Comparison of ENCODE assay signal across 33 cellular contexts in genomic region chr3:16072420-16073110, GRCh38.
DNase-seq lines count a peak whose midpoint lies in the region; ATAC-seq and TF ChIP-seq lines count a peak whose summit lies in the region.
"Had no signal": no experiment of that assay in that cellular context is flagged by ENCODE, and none has a peak within 500 bp of the region (broad histone marks: within the 10 kb centered on the region; RNA-seq: fewer than 3 reads in every experiment).

No MANE protein-coding gene starts in this region.

- DNase-seq in IMR-90 (peak; percentile 82), brain microvascular endothelial cell (no peak), iris pigment epithelial cell (ENCODE audit: low read depth) (peak; percentile 70), G401 (ENCODE audit: low spot score) (no peak), NCI-H1105 (lab: John Stamatoyannopoulos, UW) (no peak)
- no peak for DNase-seq in activated naive CD4-positive, alpha-beta T cell treated with anti-CD3 and anti-CD28 coated beads for 36 hours
- DNase-seq: ACHN; activated CD4-positive, alpha-beta T cell treated with anti-CD3 and anti-CD28 coated beads, Interleukin-2, amount 50 U/mL, for 4 hours; activated naive CD8-positive, alpha-beta T cell treated with anti-CD3 and anti-CD28 coated beads, Interleukin-2, amount 50 U/mL, for 24 hours; activated T-cell treated with anti-CD3 and anti-CD28 coated beads, Interleukin-2, amount 50 U/mL, for 48 hours; BE2C; CD8-positive, alpha-beta T cell; dermis blood vessel endothelial cell; endodermal cell; hypothalamus; immature natural killer cell; mesendoderm; naive B cell; NCI-H146; NCI-H2107; NCI-H748 treated with DMSO at 0.1 percent for 48 hours; posterior cingulate gyrus; right cardiac atrium; stimulated activated CD4-positive, alpha-beta T cell treated with anti-CD3 and anti-CD28 coated beads, Interleukin-1b, Interleukin-23, amount 100 ng/mL, for 48 hours; stimulated activated naive CD8-positive, alpha-beta T cell treated with anti-CD3 and anti-CD28 coated beads, Interleukin-15, Interleukin-2, amounts not matched to agents 100 U/mL and 50 U/mL, for 24 hours; testis had no signal

- CTCF ChIA-PET in IMR-90 (lab: Yijun Ruan, JAX), result interaction anchor here (0.6 to 1.8 kb wide), 4 partner anchors 12 to 106 kb away, joined by 3 to 8 read pairs (median 4); no protein-coding TSS in a partner anchor
- CTCF ChIA-PET in activated naive CD4-positive, alpha-beta T cell treated with anti-CD3 and anti-CD28 coated beads for 36 hours (lab: Charles Lee), result interaction anchor here (0.7 to 1.4 kb wide), 2 partner anchors 23 to 60 kb away, joined by 3 to 7 read pairs; no protein-coding TSS in a partner anchor

- peak overlapping the region; percentile 98; the same call in 1 of the 2 replicates for H4K5ac ChIP-seq in IMR-90 (ENCODE audit: low read depth, low read length)

- H2AFZ ChIP-seq in ACC112 (ENCODE audit: low read length, unreplicated experiment) (no peak overlapping the region), IMR-90 (replicated peaks; ENCODE audit: low read length, poor library complexity) (no peak overlapping the region)

- dilution Hi-C loops in IMR-90 (cut with HindIII; ENCODE audit: low sequenced_read_pairs, unreplicated experiment), result no loop called here

- H3K4me3 Mint-ChIP-seq in activated naive CD4-positive, alpha-beta T cell treated with anti-CD3 and anti-CD28 coated beads for 36 hours, result no peak overlapping the region
- H3K4me3 Mint-ChIP-seq: activated naive CD8-positive, alpha-beta T cell treated with anti-CD3 and anti-CD28 coated beads, Interleukin-2, amount 50 U/mL, for 24 hours; CD8-positive, alpha-beta T cell; endodermal cell; immature natural killer cell; naive B cell; T-helper 1 cell treated with Interleukin-12 subunit alpha and Interleukin-12 subunit beta and Interleukin-4 antibody, amounts not matched to agents 30 μg/mL and 1 μg/mL, for 36 hours had no signal

- peak overlapping the region; percentile 25 for H3K27ac ChIP-seq in ACC112 (ENCODE audit: low read depth, low read length)
- H3K27ac ChIP-seq in IMR-90 (ENCODE audit: insufficient read depth, low read length), result peak overlapping the region; percentile 80
- H3K27ac ChIP-seq in brain microvascular endothelial cell, result peak overlapping the region; percentile 88
- H3K27ac ChIP-seq: RWPE1, testis had no signal

- H3K18ac ChIP-seq in IMR-90 (ENCODE audit: low read depth, low read length), result peak overlapping the region; percentile 97; the same call in 1 of the 2 replicates

- H2BK20ac ChIP-seq in IMR-90 (ENCODE audit: low read depth, low read length), result peak overlapping the region; percentile 93

- H3K79me1 ChIP-seq in IMR-90 (ENCODE audit: low read depth in 1 of 2, low read length in 2 of 2), result peaks cover 4 to 15% of the 10 kb centered on the region in 2 experiments; a peak in 3 of 4 replicates

- intact Hi-C loops in IMR-90 (cut with micrococcal nuclease), result no loop called here
- intact Hi-C loops in activated naive CD4-positive, alpha-beta T cell treated with anti-CD3 and anti-CD28 coated beads for 36 hours (cut with micrococcal nuclease), result no loop called here

- H3K79me2 ChIP-seq in ACC112 (ENCODE audit: control insufficient read depth, insufficient read depth, low read length, unreplicated experiment), result no peaks in the 10 kb centered on the region

- H3K9me1 ChIP-seq in IMR-90 (ENCODE audit: insufficient read depth, low read length), result peaks cover 20% of the 10 kb centered on the region

- no peak overlapping the region for H3K4me2 ChIP-seq in IMR-90 (ENCODE audit: low read depth, low read length)

- H3K27ac Mint-ChIP-seq in activated naive CD4-positive, alpha-beta T cell treated with anti-CD3 and anti-CD28 coated beads for 36 hours, result no peak overlapping the region
- H3K27ac Mint-ChIP-seq: activated naive CD8-positive, alpha-beta T cell treated with anti-CD3 and anti-CD28 coated beads, Interleukin-2, amount 50 U/mL, for 24 hours; CD8-positive, alpha-beta T cell; endodermal cell; immature natural killer cell; naive B cell; T-helper 1 cell treated with Interleukin-12 subunit alpha and Interleukin-12 subunit beta and Interleukin-4 antibody, amounts not matched to agents 30 μg/mL and 1 μg/mL, for 36 hours had no signal

- H3K4me3 ChIP-seq in ACC112 (ENCODE audit: low read depth, low read length), result no peak overlapping the region
- no peak overlapping the region for H3K4me3 ChIP-seq in IMR-90 (ENCODE audit: insufficient read depth, low read depth, low read length)
- no peak overlapping the region for H3K4me3 ChIP-seq in brain microvascular endothelial cell (ENCODE audit: low read depth, low read length)
- H3K4me3 ChIP-seq: testis had no signal

- ATAC-seq in IMR-90 (ENCODE audit: low read depth), result peak; percentile 47
- ATAC-seq in HG02852 (IDR thresholded peaks at IDR 0.05; ENCODE audit: unreplicated experiment), result no peak
- ATAC-seq: activated CD4-positive, CD25-positive, alpha-beta regulatory T cell treated with anti-CD3 and anti-CD28 coated beads, Interleukin-2, amount 50 U/mL, for 24 hours; activated naive CD8-positive, alpha-beta T cell treated with anti-CD3 and anti-CD28 coated beads, Interleukin-2, amount 50 U/mL, for 24 hours; CD8-positive, alpha-beta T cell; HCT116; left lobe of liver; right cardiac atrium; stimulated activated naive CD8-positive, alpha-beta T cell treated with anti-CD3 and anti-CD28 coated beads, Interleukin-15, Interleukin-2, amounts not matched to agents 100 U/mL and 50 U/mL, for 24 hours had no signal

- TF ChIP-seq RAD21 in IMR-90 (IDR thresholded peaks at IDR 0.05; ENCODE audit: low read length), result no peak

- TF ChIP-seq CTCF in IMR-90 (conservative IDR thresholded peaks at IDR 0.05; ENCODE audit: low read depth, low read length) (no peak), brain microvascular endothelial cell (IDR thresholded peaks at IDR 0.05; ENCODE audit: low read depth, low read length, missing control alignments) (no peak)

- H2AK5ac ChIP-seq in IMR-90 (ENCODE audit: low read depth, low read length), result peak overlapping the region; percentile 90

- no peak overlapping the region for H2AK9ac ChIP-seq in IMR-90 (replicated peaks; ENCODE audit: low read depth, low read length, poor library complexity)

- no TSS peak for BruUV-seq in IMR-90 (replicated peaks; lab: Mats Ljungman, UMichigan)

- H4K91ac ChIP-seq in IMR-90 (ENCODE audit: insufficient read depth, low read depth, low read length), result peak overlapping the region; percentile 93

- in situ Hi-C loops in IMR-90 (cut with MboI; ENCODE audit: low sequenced_read_pairs), result loop anchor here (25.0 kb wide), 1 partner anchor 435 kb away; no protein-coding TSS in a partner anchor
- in situ Hi-C loops in brain microvascular endothelial cell (cut with HindIII; ENCODE audit: low pct_ligation_motif_present, low sequenced_read_pairs), result no loop called here
- in situ Hi-C loops in G401 (cut with HindIII; ENCODE audit: low sequenced_read_pairs), result no loop called here

- H3K27me3 ChIP-seq in ACC112 (ENCODE audit: insufficient read depth, low read length), result no peaks in the 10 kb centered on the region
- no peaks in the 10 kb centered on the region for H3K27me3 ChIP-seq in IMR-90 (ENCODE audit: control insufficient read depth, insufficient read depth, low read length)
- no peaks in the 10 kb centered on the region for H3K27me3 ChIP-seq in brain microvascular endothelial cell (replicated peaks)
- H3K27me3 ChIP-seq: BE2C, testis had no signal

- H3K27me3 Mint-ChIP-seq in activated naive CD4-positive, alpha-beta T cell treated with anti-CD3 and anti-CD28 coated beads for 36 hours (ENCODE audit: low read depth), result no peaks in the 10 kb centered on the region
- H3K27me3 Mint-ChIP-seq: activated naive CD8-positive, alpha-beta T cell treated with anti-CD3 and anti-CD28 coated beads, Interleukin-2, amount 50 U/mL, for 24 hours had no signal

- TF ChIP-seq POLR2A in IMR-90 (IDR thresholded peaks at IDR 0.05; ENCODE audit: low read depth, low read length), result no peak

- H3K36me3 ChIP-seq in ACC112 (ENCODE audit: insufficient read depth, low read length) (peaks cover 12% of the 10 kb centered on the region; the same call in 1 of the 2 replicates), IMR-90 (ENCODE audit: control insufficient read depth, insufficient read depth, low read length) (no peaks in the 10 kb centered on the region), brain microvascular endothelial cell (replicated peaks) (no peaks in the 10 kb centered on the region)
- H3K36me3 ChIP-seq: BE2C had no signal

- H3K23ac ChIP-seq in IMR-90 (ENCODE audit: low read depth, low read length), result peak overlapping the region; percentile 77; the same call in 1 of the 2 replicates

- H2BK15ac ChIP-seq in IMR-90 (ENCODE audit: low read depth, low read length), result peak overlapping the region; percentile 90; the same call in 2 of the 3 replicates

- H4K8ac ChIP-seq in IMR-90 (ENCODE audit: low read depth in 2 of 2, low read length in 2 of 2), result peak overlapping the region; percentile 94 to 99

- POLR2A ChIA-PET in IMR-90 (lab: Charles Lee; ENCODE audit: unreplicated experiment), result interaction anchor here (0.6 to 0.8 kb wide), 2 partner anchors 12 to 276 kb away, joined by 3 read pairs; no protein-coding TSS in a partner anchor

- H3K56ac ChIP-seq in IMR-90 (ENCODE audit: extremely low read depth, insufficient read depth, low read length), result peak overlapping the region; percentile 58; the same call in 1 of the 2 replicates

- H3K9me3 Mint-ChIP-seq in activated naive CD4-positive, alpha-beta T cell treated with anti-CD3 and anti-CD28 coated beads for 36 hours, result peaks cover 13% of the 10 kb centered on the region
- H3K9me3 Mint-ChIP-seq: immature natural killer cell had no signal

- peaks cover 1% of the 10 kb centered on the region for H3K36me3 Mint-ChIP-seq in activated naive CD4-positive, alpha-beta T cell treated with anti-CD3 and anti-CD28 coated beads for 36 hours (ENCODE audit: low read depth)
- H3K36me3 Mint-ChIP-seq: CD8-positive, alpha-beta T cell; immature natural killer cell had no signal

- H3K9ac ChIP-seq in IMR-90 (ENCODE audit: low read depth, low read length), result no peak overlapping the region

- H3K4me1 ChIP-seq in ACC112 (ENCODE audit: control insufficient read depth, insufficient read depth, low read length, unreplicated experiment) (peaks cover 51% of the 10 kb centered on the region), IMR-90 (ENCODE audit: control insufficient read depth, insufficient read depth, low read length) (peaks cover 27% of the 10 kb centered on the region)
- H3K4me1 ChIP-seq: testis had no signal

- H4K20me1 ChIP-seq in IMR-90 (ENCODE audit: insufficient read depth, low read length), result no peaks in the 10 kb centered on the region

- H2BK120ac ChIP-seq in IMR-90 (ENCODE audit: low read depth, low read length), result peak overlapping the region; percentile 93

- H3K4ac ChIP-seq in IMR-90 (ENCODE audit: low read depth, low read length), result peak overlapping the region; percentile 83; the same call in 1 of the 2 replicates

- WGBS in IMR-90 (ENCODE audit: extremely low coverage in 2 of 2, insufficient read length in 1 of 2), 2 experiments, result no CpG with 5 or more reads among the region's 1 CpG

- peaks cover 5% of the 10 kb centered on the region for H3K9me3 ChIP-seq in IMR-90 (ENCODE audit: control insufficient read depth, insufficient read depth, low read length)
- H3K9me3 ChIP-seq: BE2C, testis had no signal

- peak overlapping the region; percentile 69 for H3K14ac ChIP-seq in IMR-90 (replicated peaks; ENCODE audit: low read depth, low read length)

- no peaks in the 10 kb centered on the region for H3K4me1 Mint-ChIP-seq in activated naive CD4-positive, alpha-beta T cell treated with anti-CD3 and anti-CD28 coated beads for 36 hours (ENCODE audit: low read depth)
- H3K4me1 Mint-ChIP-seq: activated naive CD8-positive, alpha-beta T cell treated with anti-CD3 and anti-CD28 coated beads, Interleukin-2, amount 50 U/mL, for 24 hours; endodermal cell; immature natural killer cell; naive B cell had no signal

- peak overlapping the region; percentile 98 for H2BK5ac ChIP-seq in IMR-90 (ENCODE audit: low read depth, low read length, poor library complexity, severe bottlenecking)

Comparison
In these comparisons a context has a peak if more than half of its experiments do, and no peak if none do; other contexts are left out.
1. H3K27ac ChIP-seq: peak in every context shown above with its lines; median percentile 88 in brain microvascular endothelial cell; 80 in IMR-90; 25 in ACC112.
2. DNase-seq: peak in IMR-90 (single experiment) and iris pigment epithelial cell (single experiment); none in brain microvascular endothelial cell (single experiment), G401 (single experiment), activated naive CD4-positive, alpha-beta T cell treated with anti-CD3 and anti-CD28 coated beads for 36 hours (single experiment) and NCI-H1105 (single experiment).